4 cellular contexts compared by ENCODE assay signal in genomic region chr15:90296316-90296884, GRCh38. TPM values are rescaled to one million over a fixed set of nuclear protein-coding genes. Genes with fewer than 3 reads are reported as not detected.
"Had no signal": no experiment of that assay in that cellular context is flagged by ENCODE, and none has a peak within 500 bp of the region (broad histone marks: within the 10 kb centered on the region; RNA-seq: fewer than 3 reads in every experiment).

No MANE protein-coding gene starts in this region.

RNA-seq across cellular contexts. Expression of gene TTLL13, which starts 47.0 kb away (rescaled TPM):
- total RNA-seq: astrocyte, M059J, RPMI7951, SJCRH30 had no signal
